In genomic region chr11:19607656-19608360, GRCh38 we compare ENCODE assay signal across 1 cellular context.
TF ChIP-seq lines count a peak whose summit lies in the region.

No MANE protein-coding gene starts in this region.

TF ChIP-seq in IMR-90, 13 proteins besides CTCF, POLR2A, EP300 and RAD21 (continued from another document):
- TF ChIP-seq, protein P1, sequence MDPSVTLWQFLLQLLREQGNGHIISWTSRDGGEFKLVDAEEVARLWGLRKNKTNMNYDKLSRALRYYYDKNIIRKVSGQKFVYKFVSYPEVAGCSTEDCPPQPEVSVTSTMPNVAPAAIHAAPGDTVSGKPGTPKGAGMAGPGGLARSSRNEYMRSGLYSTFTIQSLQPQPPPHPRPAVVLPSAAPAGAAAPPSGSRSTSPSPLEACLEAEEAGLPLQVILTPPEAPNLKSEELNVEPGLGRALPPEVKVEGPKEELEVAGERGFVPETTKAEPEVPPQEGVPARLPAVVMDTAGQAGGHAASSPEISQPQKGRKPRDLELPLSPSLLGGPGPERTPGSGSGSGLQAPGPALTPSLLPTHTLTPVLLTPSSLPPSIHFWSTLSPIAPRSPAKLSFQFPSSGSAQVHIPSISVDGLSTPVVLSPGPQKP (IDR thresholded peaks at IDR 0.05; ENCODE audit: borderline replicate concordance, low read depth, low read length) = no peak
